Comparison of ENCODE assay signal across 8 cellular contexts in the genomic region with DNA sequence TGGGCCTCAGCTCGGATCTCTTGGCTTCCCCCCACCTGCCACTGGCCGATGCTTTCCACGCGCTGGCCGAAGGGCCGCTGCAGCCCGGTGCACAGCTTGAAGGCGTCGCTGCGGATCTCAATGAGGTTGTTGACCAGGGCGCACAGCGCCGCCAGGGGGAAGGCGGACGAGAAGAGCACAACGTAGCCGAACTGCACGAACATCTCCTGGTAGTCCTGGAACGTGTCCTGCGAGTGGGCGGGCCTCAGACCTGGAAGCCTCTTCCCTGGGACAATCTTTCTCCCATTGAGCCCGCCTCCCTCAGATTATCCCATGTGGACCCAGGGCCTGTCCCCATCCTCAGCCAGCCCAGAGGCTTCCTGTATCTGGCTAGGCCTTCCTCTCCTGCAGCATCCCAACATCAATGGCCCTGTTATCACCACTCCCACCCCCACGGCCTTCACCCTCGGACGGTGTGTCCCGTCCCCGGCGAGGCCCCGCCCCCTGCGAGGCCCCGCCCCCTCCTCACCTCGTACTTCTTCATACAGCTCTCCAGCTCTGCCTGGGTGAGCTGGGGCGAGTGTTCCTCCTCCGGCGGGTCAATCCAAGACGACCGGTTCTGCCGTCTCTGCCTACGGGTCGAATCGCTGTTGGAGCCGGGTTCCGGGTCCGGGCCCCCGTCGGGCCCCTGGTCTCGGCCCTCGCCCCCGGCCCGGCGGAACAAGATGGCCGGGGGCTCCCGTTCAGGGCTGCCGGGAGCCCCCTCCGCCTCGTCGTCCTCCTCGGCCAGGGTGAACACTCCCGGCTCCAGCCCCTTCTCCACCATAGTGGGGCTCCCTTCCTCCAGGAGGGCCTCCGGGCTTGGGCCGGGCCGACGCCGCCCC. TPM values are rescaled to one million over a fixed set of nuclear protein-coding genes. Genes with fewer than 3 reads are reported as not detected.
DNase-seq lines count a peak whose midpoint lies in the region; ATAC-seq lines count a peak whose summit lies in the region.

No MANE protein-coding gene starts in this region.

- in situ Hi-C loops in GM23248 (cut with MboI) = no loop called here

- POLR2A ChIA-PET in CD8-positive, alpha-beta memory T cell (lab: Charles Lee) = interaction anchor here (0.6 to 0.9 kb wide), 2 partner anchors 10 to 19 kb away, joined by 5 to 8 read pairs; a partner anchor contains a TSS

- H4K20me1 ChIP-seq in GM23248 (ENCODE audit: insufficient read depth) = no peaks in the 10 kb centered on the region

- no peak for ATAC-seq in GM21528 (IDR thresholded peaks at IDR 0.05; ENCODE audit: low FRiP score, unreplicated experiment)

- DNase-seq in CD8-positive, alpha-beta memory T cell = peak; percentile 48 to 73 (median 56)
- peak; percentile 50 for DNase-seq in NCI-H774 (lab: John Stamatoyannopoulos, UW)
- peak; percentile 56 for DNase-seq in activated naive CD4-positive, alpha-beta T cell treated with anti-CD3 and anti-CD28 coated beads, Interleukin-2, amount 50 U/mL, for 16 hours
- DNase-seq in stimulated activated CD4-positive, alpha-beta T cell treated with anti-CD3 and anti-CD28 coated beads, Interleukin-1b, Interleukin-23, amount 100 ng/mL, for 48 hours = peak; percentile 39
- DNase-seq in NCI-H2029 (lab: John Stamatoyannopoulos, UW) = no peak
- no peak for DNase-seq in GM23248

- no peaks in the 10 kb centered on the region for H3K79me2 ChIP-seq in GM23248 (ENCODE audit: insufficient read depth)

- 0 out of 2 replicates have a peak, but pooled peaks cover 12% of the 10 kb centered on the region for H3F3A ChIP-seq in GM23248 (ENCODE audit: insufficient read depth)

- H3K27ac Mint-ChIP-seq in CD8-positive, alpha-beta memory T cell = peak overlapping the region in 6 of 8 donors; percentile 35 to 86 (median 70)

- no peak overlapping the region for H3K9ac ChIP-seq in GM23248

- no peak overlapping the region for H2AFZ ChIP-seq in GM23248

- no peak overlapping the region for H3K4me2 ChIP-seq in GM23248 (ENCODE audit: unreplicated experiment)

- peaks cover 4 to 23% (median 9%) of the 10 kb centered on the region in 3 donors for H3K4me1 Mint-ChIP-seq in CD8-positive, alpha-beta memory T cell

- H3K4me3 ChIP-seq in CD8-positive, alpha-beta memory T cell (ENCODE audit: low read length) = peak overlapping the region; percentile 61
- H3K4me3 ChIP-seq in iPS-11a (ENCODE audit: low read depth, low read length) (peak overlapping the region; percentile 51), GM23248 (no peak overlapping the region)

- H3K4me3 Mint-ChIP-seq in CD8-positive, alpha-beta memory T cell = peak overlapping the region; percentile 65 to 84 (median 77)

- H3K9me3 ChIP-seq in CD8-positive, alpha-beta memory T cell (ENCODE audit: low read length) = no peaks in the 10 kb centered on the region
- H3K9me3 ChIP-seq in GM23248 (ENCODE audit: low read depth) = no peaks in the 10 kb centered on the region

- peak overlapping the region; percentile 65 for H3K27ac ChIP-seq in CD8-positive, alpha-beta memory T cell (ENCODE audit: low read depth, low read length)
- H3K27ac ChIP-seq in GM23248 = no peak overlapping the region

- peaks cover 0 to 3% (median 1%) of the 10 kb centered on the region in 3 donors for H3K36me3 Mint-ChIP-seq in CD8-positive, alpha-beta memory T cell

- no peaks in the 10 kb centered on the region for H3K36me3 ChIP-seq in CD8-positive, alpha-beta memory T cell (ENCODE audit: insufficient read depth, low read length)
- no peaks in the 10 kb centered on the region for H3K36me3 ChIP-seq in GM23248 (ENCODE audit: low read depth)

- CTCF ChIA-PET in CD8-positive, alpha-beta memory T cell (lab: Charles Lee) = interaction anchor here (0.6 to 2.1 kb wide), 4 partner anchors 11 to 23 kb away, joined by 3 to 6 read pairs (median 4); a partner anchor contains a TSS

- no peaks in the 10 kb centered on the region for H3K9me3 Mint-ChIP-seq in CD8-positive, alpha-beta memory T cell

- H3K27me3 ChIP-seq in CD8-positive, alpha-beta memory T cell (ENCODE audit: insufficient read depth, low read length, poor library complexity, severe bottlenecking) = no peaks in the 10 kb centered on the region
- H3K27me3 ChIP-seq in GM23248 (replicated peaks; ENCODE audit: insufficient read depth) = no peaks in the 10 kb centered on the region

- H3K9me2 ChIP-seq in GM23248 (ENCODE audit: insufficient read depth) = no peaks in the 10 kb centered on the region

- WGBS in GM23248 (ENCODE audit: low coverage in 1 of 2, low lambda C conversion rate in 2 of 2, missing lambda C conversion rate in 2 of 2), 2 experiments = 77 to 94% methylated on average over 34 to 64 of the region's 64 CpGs

- peaks cover 9% of the 10 kb centered on the region for H3K4me1 ChIP-seq in CD8-positive, alpha-beta memory T cell (ENCODE audit: insufficient read depth, low read length)
- H3K4me1 ChIP-seq in GM23248 (ENCODE audit: insufficient read depth) = no peaks in the 10 kb centered on the region

- no peaks in the 10 kb centered on the region for H3K27me3 Mint-ChIP-seq in CD8-positive, alpha-beta memory T cell

RNA-seq across cellular contexts. Expression of a gene that starts 6.8 kb away (rescaled TPM):
- total RNA-seq in CD8-positive, alpha-beta memory T cell = 1 to 10 TPM; 4.1 to 5.1 TPM
- 0.43 TPM for polyA plus RNA-seq in CD8-positive, alpha-beta memory T cell
- 2.8 and 4.0 TPM in 2 replicates for total RNA-seq in GM23248 (2014; rRNA removed; shearing (Covaris generic))
- polyA plus RNA-seq in GM23248 (2016; fragmentation: Nextera tagmentation; extraction: Ambion mirVana) = 0.52 and 0.61 TPM in 2 replicates

RNA-seq across cellular contexts. Expression of a gene that starts 9.5 kb away (rescaled TPM):
- 10 to 100 TPM; 47.3 to 55.7 TPM for total RNA-seq in CD8-positive, alpha-beta memory T cell
- polyA plus RNA-seq in CD8-positive, alpha-beta memory T cell = 13.3 TPM
- 11.4 and 14.8 TPM in 2 replicates for total RNA-seq in GM23248 (2014; rRNA removed; shearing (Covaris generic))
- polyA plus RNA-seq in GM23248 (2016; fragmentation: Nextera tagmentation; extraction: Ambion mirVana) = 7.6 and 7.9 TPM in 2 replicates

RNA-seq across cellular contexts. Expression of a gene that starts 18.5 kb away (rescaled TPM):
- total RNA-seq in CD8-positive, alpha-beta memory T cell = 10 to 100 TPM; 47.9 to 51.1 TPM
- 34.7 TPM for polyA plus RNA-seq in CD8-positive, alpha-beta memory T cell
- total RNA-seq in GM23248 (2014; rRNA removed; shearing (Covaris generic)) = 10.9 and 40.8 TPM in 2 replicates
- polyA plus RNA-seq in GM23248 (2016; fragmentation: Nextera tagmentation; extraction: Ambion mirVana) = 87.8 and 96.9 TPM in 2 replicates

RNA-seq across cellular contexts. Expression of a gene that starts 22.2 kb away (rescaled TPM):
- 100 to 1,000 TPM; 136 to 138 TPM for total RNA-seq in CD8-positive, alpha-beta memory T cell
- 227 TPM for polyA plus RNA-seq in CD8-positive, alpha-beta memory T cell
- 14.7 and 23.0 TPM in 2 replicates for total RNA-seq in GM23248 (2014; rRNA removed; shearing (Covaris generic))
- polyA plus RNA-seq in GM23248 (2016; fragmentation: Nextera tagmentation; extraction: Ambion mirVana) = 74.5 and 78.8 TPM in 2 replicates

RNA-seq across cellular contexts. Expression of a gene that starts 24.7 kb away (rescaled TPM):
- total RNA-seq in CD8-positive, alpha-beta memory T cell = 1 to 10 TPM; 5.2 to 6.0 TPM
- 8.3 TPM for polyA plus RNA-seq in CD8-positive, alpha-beta memory T cell
- total RNA-seq in GM23248 (2014; rRNA removed; shearing (Covaris generic)) = 10.9 and 19.1 TPM in 2 replicates
- 8.7 and 9.1 TPM in 2 replicates for polyA plus RNA-seq in GM23248 (2016; fragmentation: Nextera tagmentation; extraction: Ambion mirVana)

Comparison
In these comparisons a context has a peak if more than half of its experiments do, and no peak if none do; other contexts are left out.
1. DNase-seq: peak in CD8-positive, alpha-beta memory T cell (5 of 5), NCI-H774 (single experiment), activated naive CD4-positive, alpha-beta T cell treated with anti-CD3 and anti-CD28 coated beads, Interleukin-2, amount 50 U/mL, for 16 hours (single experiment) and stimulated activated CD4-positive, alpha-beta T cell treated with anti-CD3 and anti-CD28 coated beads, Interleukin-1b, Interleukin-23, amount 100 ng/mL, for 48 hours (single experiment); none in NCI-H2029 (single experiment) and GM23248 (single experiment).